8 cellular contexts compared by ENCODE assay signal in the genomic region with DNA sequence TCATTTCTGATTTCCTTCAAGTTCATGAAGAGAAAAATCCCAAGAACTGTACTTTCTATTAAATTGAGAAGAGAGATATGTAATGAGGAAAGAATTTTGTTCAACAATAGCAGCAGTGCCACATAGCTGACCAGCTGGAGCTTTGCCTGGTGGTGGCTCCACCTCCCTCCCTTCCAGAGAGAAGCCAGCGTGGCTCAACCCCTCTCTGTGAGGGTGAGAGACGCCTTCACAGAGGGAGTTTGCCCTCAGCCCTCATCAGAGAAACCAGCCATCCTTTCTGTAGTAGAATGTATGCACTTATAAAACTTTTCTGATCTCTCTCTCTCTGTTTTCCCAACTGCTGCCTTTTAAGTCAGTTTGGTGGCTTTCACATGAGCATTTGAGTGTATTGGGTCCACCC. TPM values are rescaled to one million over a fixed set of nuclear protein-coding genes. Genes with fewer than 3 reads are reported as not detected.
DNase-seq lines count a peak whose midpoint lies in the region; ATAC-seq, FAIRE-seq and TF ChIP-seq lines count a peak whose summit lies in the region.

No MANE protein-coding gene starts in this region.

- H3K36me3 Mint-ChIP-seq in glutamatergic neuron (ENCODE audit: unreplicated experiment) (no peaks in the 10 kb centered on the region), Caco-2 (ENCODE audit: insufficient read depth, unreplicated experiment) (no peaks in the 10 kb centered on the region)

- POLR2A ChIA-PET in Caco-2 (lab: Charles Lee): no interaction called here

- peaks cover 0 to 3% (median 0%) of the 10 kb centered on the region in 3 donors for H3K4me1 ChIP-seq in pancreas
- no peaks in the 10 kb centered on the region for H3K4me1 ChIP-seq in Caco-2

- peaks cover 17% of the 10 kb centered on the region for H3K4me1 Mint-ChIP-seq in glutamatergic neuron (ENCODE audit: low read depth, unreplicated experiment)
- no peaks in the 10 kb centered on the region for H3K4me1 Mint-ChIP-seq in Caco-2 (ENCODE audit: low read depth, unreplicated experiment)

- H3K27ac ChIP-seq in pancreas: peak overlapping the region in 2 of 4 donors; percentile 4 to 31

- H3K27ac Mint-ChIP-seq in glutamatergic neuron (ENCODE audit: unreplicated experiment): peak overlapping the region; percentile 70
- no peak overlapping the region for H3K27ac Mint-ChIP-seq in Caco-2 (ENCODE audit: unreplicated experiment)

- H3K9me3 Mint-ChIP-seq in glutamatergic neuron (ENCODE audit: unreplicated experiment): no peaks in the 10 kb centered on the region
- no peaks in the 10 kb centered on the region for H3K9me3 Mint-ChIP-seq in Caco-2 (ENCODE audit: unreplicated experiment)

- no peaks in the 10 kb centered on the region for H3K27me3 Mint-ChIP-seq in glutamatergic neuron (ENCODE audit: unreplicated experiment)
- H3K27me3 Mint-ChIP-seq in Caco-2 (ENCODE audit: insufficient read depth, unreplicated experiment): peaks cover 11% of the 10 kb centered on the region

- ATAC-seq in pancreas (peak in 3 of 4 donors; percentile 76 to 89 (median 80)), HG03108 (IDR thresholded peaks at IDR 0.05; ENCODE audit: unreplicated experiment) (no peak)

- no peak for FAIRE-seq in pancreas (lab: Jason Lieb, UNC)

- H3K4me3 Mint-ChIP-seq in glutamatergic neuron (ENCODE audit: unreplicated experiment): no peak overlapping the region
- H3K4me3 Mint-ChIP-seq in Caco-2 (ENCODE audit: unreplicated experiment): no peak overlapping the region

- no peak overlapping the region for H3K4me3 ChIP-seq in pancreas
- no peak overlapping the region for H3K4me3 ChIP-seq in Caco-2 (ENCODE audit: low read depth, low read length)

- CTCF ChIA-PET in Caco-2 (lab: Charles Lee): no interaction called here

- H3K36me3 ChIP-seq in pancreas: no peaks in the 10 kb centered on the region
- no peaks in the 10 kb centered on the region for H3K36me3 ChIP-seq in Caco-2 (ENCODE audit: control insufficient read depth, insufficient read depth, low read length)

- intact Hi-C loops in pancreas (cut with DNase I): no loop called here
- intact Hi-C loops in Caco-2 (cut with micrococcal nuclease; ENCODE audit: unreplicated experiment): no loop called here

- 7 to 27% methylated on average over 2 of the region's 2 CpGs for WGBS in pancreas, 2 donors

- TF ChIP-seq CTCF in glutamatergic neuron (IDR thresholded peaks at IDR 0.05; ENCODE audit: partially characterized antibody, unreplicated experiment) (no peak), pancreas (IDR thresholded peaks at IDR 0.05) (no peak), Caco-2 (IDR thresholded peaks at IDR 0.05; ENCODE audit: insufficient read depth in 1 of 2, low read depth in 1 of 2, low read length in 1 of 2, severe bottlenecking in 1 of 2, unreplicated experiment in 1 of 2) (no peak)

- DNase-seq in COLO829 (ENCODE audit: low spot score): peak; percentile 48
- DNase-seq in T1000 (lab: John Stamatoyannopoulos, UW): peak; percentile 3
- peak; percentile 24 for DNase-seq in glutamatergic neuron
- DNase-seq in pancreas: peak in 2 of 6 donors; percentile 24 to 42
- no peak for DNase-seq in Caco-2
- DNase-seq in Ammon's horn (ENCODE audit: low spot score): no peak
- DNase-seq in G401 (ENCODE audit: low spot score): no peak

- H3K27me3 ChIP-seq in pancreas: no peaks in the 10 kb centered on the region
- no peaks in the 10 kb centered on the region for H3K27me3 ChIP-seq in Caco-2 (replicated peaks; ENCODE audit: control insufficient read depth, insufficient read depth, low read length)

- BruUV-seq in Caco-2 (replicated peaks; lab: Mats Ljungman, UMichigan): no TSS peak

- H3K9me3 ChIP-seq in pancreas (no peaks in the 10 kb centered on the region), Caco-2 (no peaks in the 10 kb centered on the region)

- in situ Hi-C loops in G401 (cut with HindIII; ENCODE audit: low sequenced_read_pairs): no loop called here

RNA-seq across cellular contexts. Expression of gene COL1A2, which starts 20.5 kb away (rescaled TPM):
- total RNA-seq in glutamatergic neuron (ENCODE audit: unreplicated experiment) (6.8 TPM), pancreas (100 to 1,000 TPM in 2 of 6 donors, 10 to 100 TPM in 4; 10.9 to 467 (median 43.0) TPM), Caco-2 (2022) (2.6 and 6.7 TPM in 2 replicates)
- polyA plus RNA-seq in pancreas: 10 to 100 TPM; 12.5 to 18.5 TPM
- total RNA-seq in G401 (2014; rRNA removed; shearing (Covaris generic)): 14.3 and 15.6 TPM in 2 replicates

Comparison
In these comparisons a context has a peak if more than half of its experiments do, and no peak if none do; other contexts are left out.
1. DNase-seq: peak in COLO829 (single experiment), T1000 (single experiment) and glutamatergic neuron (single experiment); none in Caco-2 (0 of 2), Ammon's horn (single experiment) and G401 (single experiment).